ENCODE assay signal across 8 cellular contexts in genomic region chr20:56467969-56468316, GRCh38. TPM values are rescaled to one million over a fixed set of nuclear protein-coding genes. Genes with fewer than 3 reads are reported as not detected.
DNase-seq lines count a peak whose midpoint lies in the region; ATAC-seq and TF ChIP-seq lines count a peak whose summit lies in the region.

No MANE protein-coding gene starts in this region.

- H3K4me2 ChIP-seq in IMR-90 (ENCODE audit: low read depth, low read length): peak overlapping the region; percentile 70

- peak overlapping the region; percentile 91 for H2BK15ac ChIP-seq in IMR-90 (ENCODE audit: low read depth, low read length)

- peak overlapping the region; percentile 55 for H2AK5ac ChIP-seq in IMR-90 (ENCODE audit: low read depth, low read length)

- peaks cover 52% of the 10 kb centered on the region for H3K4me1 Mint-ChIP-seq in CD8-positive, alpha-beta T cell (ENCODE audit: low read depth)
- peaks cover 23% of the 10 kb centered on the region for H3K4me1 Mint-ChIP-seq in nephron progenitor cell

- TF ChIP-seq RAD21 in IMR-90 (IDR thresholded peaks at IDR 0.05; ENCODE audit: low read length): no peak; the same call in 1 of the 2 replicates

- H3K9me1 ChIP-seq in IMR-90 (ENCODE audit: insufficient read depth, low read length): no peaks in the 10 kb centered on the region

- WGBS in IMR-90 (ENCODE audit: extremely low coverage in 2 of 2, insufficient read length in 1 of 2), 2 experiments: 0% methylated on average over 1 of the region's 7 CpGs; no CpG with 5 or more reads in 1 of the 2 experiments

- peak overlapping the region; percentile 88 for H2BK120ac ChIP-seq in IMR-90 (ENCODE audit: low read depth, low read length)

- H2BK5ac ChIP-seq in IMR-90 (ENCODE audit: low read depth, low read length, poor library complexity, severe bottlenecking): peak overlapping the region; percentile 71

- peak overlapping the region; percentile 95 for H3K27ac ChIP-seq in CD8-positive, alpha-beta T cell (ENCODE audit: low read depth, low read length)
- H3K27ac ChIP-seq in IMR-90 (ENCODE audit: insufficient read depth, low read length): peak overlapping the region; percentile 72
- H3K27ac ChIP-seq in foreskin keratinocyte: no peak overlapping the region

- H3K4ac ChIP-seq in IMR-90 (ENCODE audit: low read depth, low read length): peak overlapping the region; percentile 85

- H3K9me3 Mint-ChIP-seq in CD8-positive, alpha-beta T cell: no peaks in the 10 kb centered on the region
- no peaks in the 10 kb centered on the region for H3K9me3 Mint-ChIP-seq in nephron progenitor cell

- H3K4me1 ChIP-seq in CD8-positive, alpha-beta T cell (ENCODE audit: insufficient read depth, low read length): peaks cover 35% of the 10 kb centered on the region
- H3K4me1 ChIP-seq in IMR-90 (ENCODE audit: control insufficient read depth, insufficient read depth, low read length) (0 out of 2 replicates have a peak, but pooled peaks cover 2% of the 10 kb centered on the region), foreskin keratinocyte (peaks cover 6% of the 10 kb centered on the region)

- DNase-seq in CD8-positive, alpha-beta T cell: no peak
- DNase-seq in IMR-90: no peak
- DNase-seq in choroid plexus epithelial cell (ENCODE audit: low read depth): no peak
- no peak for DNase-seq in nephron progenitor cell
- no peak for DNase-seq in occipital lobe (lab: John Stamatoyannopoulos, UW)
- DNase-seq in foreskin keratinocyte: no peak

- H2AFZ ChIP-seq in IMR-90 (replicated peaks; ENCODE audit: low read length, poor library complexity): peak overlapping the region; percentile 93

- H3K4me3 ChIP-seq in CD8-positive, alpha-beta T cell (ENCODE audit: low read depth, low read length): peak overlapping the region; percentile 94
- H3K4me3 ChIP-seq in IMR-90 (ENCODE audit: insufficient read depth, low read depth, low read length) (peak overlapping the region; percentile 65), choroid plexus epithelial cell (ENCODE audit: low read depth, low read length) (peak overlapping the region; percentile 98)

- no peak for TF ChIP-seq CTCF in CD8-positive, alpha-beta T cell (IDR thresholded peaks at IDR 0.05)
- TF ChIP-seq CTCF in IMR-90 (conservative IDR thresholded peaks at IDR 0.05; ENCODE audit: low read depth, low read length) (no peak), choroid plexus epithelial cell (conservative IDR thresholded peaks at IDR 0.05; ENCODE audit: low read depth, low read length) (no peak), nephron progenitor cell (IDR thresholded peaks at IDR 0.05) (no peak), foreskin keratinocyte (conservative IDR thresholded peaks at IDR 0.05) (no peak)

- H3K36me3 Mint-ChIP-seq in CD8-positive, alpha-beta T cell: peaks cover 20% of the 10 kb centered on the region
- H3K36me3 Mint-ChIP-seq in nephron progenitor cell (ENCODE audit: low read depth): no peaks in the 10 kb centered on the region

- H3K56ac ChIP-seq in IMR-90 (ENCODE audit: extremely low read depth, insufficient read depth, low read length): peak overlapping the region; percentile 89

- peak overlapping the region; percentile 80 for H2AK9ac ChIP-seq in IMR-90 (replicated peaks; ENCODE audit: low read depth, low read length, poor library complexity)

- no peak for ATAC-seq in CD8-positive, alpha-beta T cell
- ATAC-seq in IMR-90 (ENCODE audit: low read depth) (peak; percentile 19; the same call in 1 of the 2 replicates), GM19035 (IDR thresholded peaks at IDR 0.05; ENCODE audit: unreplicated experiment) (no peak), GM19328 (IDR thresholded peaks at IDR 0.05; ENCODE audit: unreplicated experiment) (no peak), foreskin keratinocyte (no peak)

- H3K23ac ChIP-seq in IMR-90 (ENCODE audit: low read depth, low read length): peak overlapping the region; percentile 94

- peaks cover 11 to 30% of the 10 kb centered on the region in 2 experiments; a peak in 3 of 4 replicates for H3K79me1 ChIP-seq in IMR-90 (ENCODE audit: low read depth in 1 of 2, low read length in 2 of 2)

- H3K14ac ChIP-seq in IMR-90 (replicated peaks; ENCODE audit: low read depth, low read length): peak overlapping the region; percentile 94

- TF ChIP-seq POLR2A in IMR-90 (IDR thresholded peaks at IDR 0.05; ENCODE audit: low read depth, low read length): no peak; the same call in 1 of the 2 replicates

- H4K8ac ChIP-seq in IMR-90 (ENCODE audit: low read depth in 2 of 2, low read length in 2 of 2): peak overlapping the region; percentile 91 to 98

- intact Hi-C loops in CD8-positive, alpha-beta T cell (cut with DNase I, micrococcal nuclease): loop anchor here (1.0 to 10.0 kb wide), 7 partner anchors 56 to 1247 kb away; partner anchors contain the start of genes AURKA (in 2 of the 2), CSTF1 (in 2 of the 2), RAE1 (in 2 of the 2) and CASS4 (in 1 of the 2)
- intact Hi-C loops in IMR-90 (cut with micrococcal nuclease): loop anchor here (1.0 to 2.0 kb wide), 3 partner anchors 28 to 75 kb away; partner anchors contain the start of genes AURKA and CSTF1

- no TSS peak for BruUV-seq in IMR-90 (replicated peaks; lab: Mats Ljungman, UMichigan)

- no peaks in the 10 kb centered on the region for H3K9me3 ChIP-seq in CD8-positive, alpha-beta T cell (ENCODE audit: low read length)
- H3K9me3 ChIP-seq in IMR-90 (ENCODE audit: control insufficient read depth, insufficient read depth, low read length): no peaks in the 10 kb centered on the region

- no peaks in the 10 kb centered on the region for H3K27me3 ChIP-seq in CD8-positive, alpha-beta T cell (ENCODE audit: insufficient read depth, low read length)
- H3K27me3 ChIP-seq in IMR-90 (ENCODE audit: control insufficient read depth, insufficient read depth, low read length) (no peaks in the 10 kb centered on the region), foreskin keratinocyte (peaks cover 4% of the 10 kb centered on the region)

- no peaks in the 10 kb centered on the region; the same call in 1 of the 2 replicates for H4K20me1 ChIP-seq in IMR-90 (ENCODE audit: insufficient read depth, low read length)

- H4K5ac ChIP-seq in IMR-90 (ENCODE audit: low read depth, low read length): peak overlapping the region; percentile 57

- CTCF ChIA-PET in CD8-positive, alpha-beta T cell (lab: Charles Lee): interaction anchor here (1.8 kb wide), 1 partner anchor 55 kb away, joined by 5 read pairs; the partner anchor contains the start of gene CASS4
- CTCF ChIA-PET in IMR-90 (lab: Yijun Ruan, JAX): no interaction called here

- dilution Hi-C loops in IMR-90 (cut with HindIII; ENCODE audit: low sequenced_read_pairs, unreplicated experiment): no loop called here

- peaks cover 2% of the 10 kb centered on the region for H3K36me3 ChIP-seq in CD8-positive, alpha-beta T cell (ENCODE audit: insufficient read depth, low read length)
- H3K36me3 ChIP-seq in IMR-90 (ENCODE audit: control insufficient read depth, insufficient read depth, low read length): peaks cover 6% of the 10 kb centered on the region

- peak overlapping the region; percentile 100 for H3K27ac Mint-ChIP-seq in CD8-positive, alpha-beta T cell
- peak overlapping the region; percentile 100 for H3K27ac Mint-ChIP-seq in nephron progenitor cell

- H3K9ac ChIP-seq in IMR-90 (ENCODE audit: low read depth, low read length): peak overlapping the region; percentile 59

- H3K18ac ChIP-seq in IMR-90 (ENCODE audit: low read depth, low read length): peak overlapping the region; percentile 47

- peak overlapping the region; percentile 75 for H2BK20ac ChIP-seq in IMR-90 (ENCODE audit: low read depth, low read length)

- POLR2A ChIA-PET in CD8-positive, alpha-beta T cell (lab: Charles Lee): interaction anchor here (0.9 to 2.8 kb wide), 3 partner anchors 26 to 76 kb away, joined by 3 to 19 read pairs (median 9); partner anchors contain the start of genes AURKA, CASS4 and CSTF1
- POLR2A ChIA-PET in IMR-90 (lab: Charles Lee; ENCODE audit: unreplicated experiment): no interaction called here

- no peaks in the 10 kb centered on the region for H3K27me3 Mint-ChIP-seq in CD8-positive, alpha-beta T cell (ENCODE audit: low read depth)
- H3K27me3 Mint-ChIP-seq in nephron progenitor cell (ENCODE audit: low read depth, poor library complexity): peaks cover 25% of the 10 kb centered on the region

- peak overlapping the region; percentile 97 for H3K4me3 Mint-ChIP-seq in CD8-positive, alpha-beta T cell
- H3K4me3 Mint-ChIP-seq in nephron progenitor cell: peak overlapping the region; percentile 100

- in situ Hi-C loops in IMR-90 (cut with MboI; ENCODE audit: low sequenced_read_pairs): no loop called here

- peak overlapping the region; percentile 94 for H4K91ac ChIP-seq in IMR-90 (ENCODE audit: insufficient read depth, low read depth, low read length)

TF ChIP-seq in IMR-90, 13 proteins besides CTCF, POLR2A, EP300 and RAD21 (continues in another document):
- TF ChIP-seq BHLHE40 (IDR thresholded peaks at IDR 0.05; ENCODE audit: low read depth, low read length) (no peak), MAZ (IDR thresholded peaks at IDR 0.05; ENCODE audit: borderline replicate concordance, low read depth, low read length) (no peak)

RNA-seq across cellular contexts. Expression of gene RTF2, which starts 0.5 kb away (rescaled TPM):
- total RNA-seq in CD8-positive, alpha-beta T cell: 10 to 100 TPM; 56.5 to 57.6 TPM
- total RNA-seq in IMR-90 (2012; rRNA removed) (109 and 118 TPM in 2 replicates), occipital lobe (51.3 TPM), foreskin keratinocyte (56.0 and 58.9 TPM in 2 replicates)
- polyA plus RNA-seq in IMR-90 (2012; rRNA removed) (98.4 and 102 TPM in 2 replicates), foreskin keratinocyte (67.1 and 76.1 TPM in 2 replicates)
- polyA plus RNA-seq in IMR-90 (2012; cell fraction: cytosol; rRNA removed): 73.2 and 76.9 TPM in 2 replicates
- 59.0 and 86.9 TPM in 2 replicates for polyA plus RNA-seq in IMR-90 (2012; cell fraction: nucleus; rRNA removed; ENCODE audit: low replicate concordance)

RNA-seq across cellular contexts. Expression of gene CASS4, which starts 55.9 kb away (rescaled TPM):
- 10 to 100 TPM; 23.5 to 26.0 TPM for total RNA-seq in CD8-positive, alpha-beta T cell
- 25.8 and 26.1 TPM in 2 replicates for total RNA-seq in IMR-90 (2012; rRNA removed)
- polyA plus RNA-seq in IMR-90 (2012; rRNA removed): 26.5 and 29.6 TPM in 2 replicates
- 12.7 and 19.2 TPM in 2 replicates for polyA plus RNA-seq in IMR-90 (2012; cell fraction: cytosol; rRNA removed)
- 28.4 and 44.9 TPM in 2 replicates for polyA plus RNA-seq in IMR-90 (2012; cell fraction: nucleus; rRNA removed; ENCODE audit: low replicate concordance)
- total RNA-seq in occipital lobe: 0.16 TPM
- total RNA-seq in foreskin keratinocyte: not detected in 2 replicates
- 0.01 TPM in 1 of 2 replicates, not detected in the other for polyA plus RNA-seq in foreskin keratinocyte

RNA-seq across cellular contexts. Expression of gene FAM209A, which starts 56.6 kb away (rescaled TPM):
- total RNA-seq in CD8-positive, alpha-beta T cell: 1 to 10 TPM; 7.4 to 7.7 TPM
- total RNA-seq in IMR-90 (2012; rRNA removed) (0.18 TPM in 1 of 2 replicates, not detected in the other), occipital lobe (not detected), foreskin keratinocyte (0.31 TPM in 1 of 2 replicates, not detected in the other)
- polyA plus RNA-seq in IMR-90 (2012; rRNA removed) (0.20 and 0.22 TPM in 2 replicates), foreskin keratinocyte (0.06 TPM in 1 of 2 replicates, not detected in the other)
- polyA plus RNA-seq in IMR-90 (2012; cell fraction: cytosol; rRNA removed): 0.07 TPM in 1 of 2 replicates, not detected in the other
- polyA plus RNA-seq in IMR-90 (2012; cell fraction: nucleus; rRNA removed; ENCODE audit: low replicate concordance): 0.91 and 0.95 TPM in 2 replicates

Comparison
In these comparisons a context has a peak if more than half of its experiments do, and no peak if none do; other contexts are left out.
1. RNA of gene CASS4, which starts 55.9 kb away (total RNA-seq): 23.5 to 26.0 TPM in CD8-positive, alpha-beta T cell and 25.8 to 26.1 TPM in IMR-90; 0.16 TPM in occipital lobe (single experiment) and not detected in foreskin keratinocyte; every median in the first group is over 10 times any median in the second.
2. Peak in every context shown above with its lines, with median percentiles within 50 percentile points of each other: H3K4me3 ChIP-seq.